In the genomic region with DNA sequence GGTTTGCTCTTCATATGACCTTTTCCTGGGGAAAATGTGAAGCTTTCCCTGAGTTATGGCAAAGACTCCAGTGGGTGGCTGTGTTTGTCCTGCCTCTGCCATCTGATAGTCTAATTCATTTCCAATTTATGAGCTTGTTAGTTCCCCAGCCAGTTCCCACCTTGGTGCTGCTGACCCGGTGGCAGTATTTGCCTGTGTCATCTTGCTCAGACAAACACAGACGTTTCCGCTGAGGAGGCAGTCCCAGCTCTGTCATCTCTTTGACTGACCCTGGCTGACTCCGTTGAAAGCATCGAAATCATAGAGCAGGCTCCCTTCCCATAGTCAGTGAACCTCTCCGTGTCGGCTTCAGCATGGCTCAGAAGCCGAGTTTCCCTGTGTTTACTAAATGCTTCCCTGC, we compare ENCODE assay signal across 30 cellular contexts.
"Had no signal": no experiment of that assay in that cellular context is flagged by ENCODE, and none has a peak within 500 bp of the region (broad histone marks: within the 10 kb centered on the region; RNA-seq: fewer than 3 reads in every experiment).

No MANE protein-coding gene starts in this region.

- H3K36me3 Mint-ChIP-seq: mesothelial cell of epicardium; naive B cell; stimulated activated memory B cell treated with anti-CD40 and anti-IgM and Interleukin-4, amounts not matched to agents 10 μg/mL and 1 μg/mL and 100 μg/mL, for 72 hours had no signal

- H3K4me1 Mint-ChIP-seq: mesothelial cell of epicardium; naive B cell; stimulated activated memory B cell treated with anti-CD40 and anti-IgM and Interleukin-4, amounts not matched to agents 10 μg/mL and 1 μg/mL and 100 μg/mL, for 72 hours had no signal

- H3K4me1 ChIP-seq: colonic mucosa, esophagus muscularis mucosa, foreskin keratinocyte, gastroesophageal sphincter, heart left ventricle, left lung, pancreas, spleen, tibial nerve, upper lobe of left lung had no signal

- H3K27ac Mint-ChIP-seq: dendritic cell treated with granulocyte-macrophage colony-stimulating factor and Interleukin-4, amounts not matched to agents 40 ng/mL and 50 ng/mL, for 4 days; endodermal cell; mesothelial cell of epicardium; naive B cell; nephron; stimulated activated memory B cell treated with anti-CD40 and anti-IgM and Interleukin-4, amounts not matched to agents 10 μg/mL and 1 μg/mL and 100 μg/mL, for 72 hours had no signal

- H3K27me3 ChIP-seq: colonic mucosa, foreskin keratinocyte, hepatocyte, neutrophil, tibial nerve, upper lobe of left lung had no signal

- H3K27ac ChIP-seq: colonic mucosa, epithelial cell of prostate, esophagus muscularis mucosa, foreskin keratinocyte, gastroesophageal sphincter, hepatocyte, left lung, neutrophil, pancreas, skin epidermis, spleen, thoracic aorta, tibial nerve, upper lobe of left lung had no signal

- H3K36me3 ChIP-seq: colonic mucosa, esophagus muscularis mucosa, gastroesophageal sphincter, heart left ventricle, left lung, neutrophil, pancreas, spleen, thoracic aorta, tibial nerve, upper lobe of left lung had no signal

- FAIRE-seq: kidney, pancreas, urothelium cell line had no signal

- H3K4me2 ChIP-seq: hepatocyte had no signal

- H3K9me3 Mint-ChIP-seq: dendritic cell treated with granulocyte-macrophage colony-stimulating factor and Interleukin-4, amounts not matched to agents 40 ng/mL and 50 ng/mL, for 4 days; nephron had no signal

- ATAC-seq: foreskin keratinocyte; gastroesophageal sphincter; heart left ventricle; left lung; mucosa of descending colon; pancreas; stimulated activated memory B cell treated with anti-CD40 and anti-IgM and Interleukin-4, amounts not matched to agents 10 μg/mL and 1 μg/mL and 100 μg/mL, for 72 hours; stimulated activated naive CD8-positive, alpha-beta T cell treated with anti-CD3 and anti-CD28 coated beads, Interleukin-15, Interleukin-2, amounts not matched to agents 100 U/mL and 50 U/mL, for 24 hours had no signal

- H2AFZ ChIP-seq: hepatocyte had no signal

- H3K9me3 ChIP-seq: colonic mucosa, heart left ventricle, left lung, mucosa of descending colon, neutrophil, pancreas, spleen, thoracic aorta, tibial nerve, upper lobe of left lung had no signal

- DNase-seq: colonic mucosa; effector CD8-positive, alpha-beta T cell; endodermal cell; foreskin keratinocyte; heart left ventricle; kidney; left lung; mesenchymal stem cell; mucosa of descending colon; naive B cell; pancreas; retina; spleen; stimulated activated CD4-positive, alpha-beta T cell treated with anti-CD3 and anti-CD28 coated beads, Interleukin-4, amount 100 ng/mL, for 4 hours; stimulated activated naive CD8-positive, alpha-beta T cell treated with anti-CD3 and anti-CD28 coated beads, Interleukin-15, Interleukin-2, amounts not matched to agents 100 U/mL and 50 U/mL, for 24 hours; substantia nigra; upper lobe of left lung had no signal

- H3K4me3 ChIP-seq: colonic mucosa, esophagus muscularis mucosa, gastroesophageal sphincter, heart left ventricle, hepatocyte, left lung, mucosa of descending colon, pancreas, skin epidermis, spleen, thoracic aorta, tibial nerve, upper lobe of left lung had no signal

- H3K79me2 ChIP-seq: hepatocyte had no signal

- H3K4me3 Mint-ChIP-seq: dendritic cell treated with granulocyte-macrophage colony-stimulating factor and Interleukin-4, amounts not matched to agents 40 ng/mL and 50 ng/mL, for 4 days; endodermal cell; mesothelial cell of epicardium; naive B cell; nephron; stimulated activated memory B cell treated with anti-CD40 and anti-IgM and Interleukin-4, amounts not matched to agents 10 μg/mL and 1 μg/mL and 100 μg/mL, for 72 hours had no signal
